Comparison of ENCODE assay signal across 13 cellular contexts in the genomic region with DNA sequence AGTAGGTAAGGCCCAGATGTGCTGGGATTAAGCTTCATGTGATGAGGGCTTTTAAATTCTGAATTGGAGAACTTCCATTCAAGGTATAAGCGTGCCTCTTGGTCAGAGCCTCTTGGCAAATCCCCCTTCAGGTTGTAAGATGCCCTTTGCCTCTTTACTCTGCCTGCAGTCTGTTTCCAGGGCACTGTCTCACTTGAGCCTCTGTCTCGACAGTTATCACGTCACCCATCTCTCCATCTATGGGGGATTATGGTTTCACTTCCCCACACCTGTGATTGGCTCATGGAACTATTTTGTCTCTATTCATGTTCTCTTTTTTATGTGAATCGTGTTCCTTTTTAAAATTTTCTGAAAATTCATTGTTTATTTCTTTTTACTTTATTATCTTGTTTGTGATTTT. TPM values are rescaled to one million over a fixed set of nuclear protein-coding genes. Genes with fewer than 3 reads are reported as not detected.
A peak's percentile ranks its signal among the peaks of the same experiment; 100 is the strongest.
DNase-seq lines count a peak whose midpoint lies in the region; ATAC-seq, FAIRE-seq and TF ChIP-seq lines count a peak whose summit lies in the region.
"Had no signal": no experiment of that assay in that cellular context is flagged by ENCODE, and none has a peak within 500 bp of the region (broad histone marks: within the 10 kb centered on the region; RNA-seq: fewer than 3 reads in every experiment).

No MANE protein-coding gene starts in this region.

- H3F3A ChIP-seq in DOHH2 (ENCODE audit: control insufficient read depth, insufficient read depth), result no peaks in the 10 kb centered on the region
- H3F3A ChIP-seq in SU-DHL-6 (ENCODE audit: insufficient read depth), result no peaks in the 10 kb centered on the region
- no peaks in the 10 kb centered on the region for H3F3A ChIP-seq in neural progenitor cell (ENCODE audit: low read depth)

- H2AFZ ChIP-seq in SU-DHL-6 (ENCODE audit: low read depth, low read length, severe bottlenecking) (no peak overlapping the region), neural progenitor cell (replicated peaks) (no peak overlapping the region)

- H3K9me3 ChIP-seq in DOHH2 (ENCODE audit: control insufficient read depth, insufficient read depth, low read length), result no peaks in the 10 kb centered on the region
- no peaks in the 10 kb centered on the region for H3K9me3 ChIP-seq in SU-DHL-6 (ENCODE audit: insufficient read depth, low read length)
- H3K9me3 ChIP-seq in neural progenitor cell (ENCODE audit: low read depth), result no peaks in the 10 kb centered on the region

- H3K9me3 Mint-ChIP-seq in neural progenitor cell, result no peaks in the 10 kb centered on the region

- H3K4me1 ChIP-seq in DOHH2 (ENCODE audit: control insufficient read depth, low read length), result peaks cover 50% of the 10 kb centered on the region
- no peaks in the 10 kb centered on the region for H3K4me1 ChIP-seq in neural progenitor cell

- H3K4me3 Mint-ChIP-seq in neural progenitor cell, result no peak overlapping the region

- DNase-seq in GM19239 (ENCODE audit: insufficient read length, low spot score), result peak; percentile 60
- no peak for DNase-seq in foreskin melanocyte
- no peak for DNase-seq in neural progenitor cell (ENCODE audit: low spot score)
- DNase-seq: DMS79, NCI-H1694 treated with DMSO at 0.1 percent for 48 hours, substantia nigra had no signal

- H3K9me2 ChIP-seq in DOHH2 (replicated peaks; ENCODE audit: control insufficient read depth, low read length) (no peaks in the 10 kb centered on the region), SU-DHL-6 (replicated peaks; ENCODE audit: insufficient read depth, low read length) (no peaks in the 10 kb centered on the region)

- H3K36me3 ChIP-seq in DOHH2 (ENCODE audit: control insufficient read depth, low read length) (peaks cover 14% of the 10 kb centered on the region), SU-DHL-6 (ENCODE audit: low read length) (no peaks in the 10 kb centered on the region), neural progenitor cell (no peaks in the 10 kb centered on the region)

- TF ChIP-seq CTCF in DOHH2 (IDR thresholded peaks at IDR 0.05; ENCODE audit: low read depth, low read length, poor library complexity, severe bottlenecking) (no peak), SU-DHL-6 (IDR thresholded peaks at IDR 0.05; ENCODE audit: insufficient read depth, low read length, poor library complexity, severe bottlenecking) (no peak), neural progenitor cell (IDR thresholded peaks at IDR 0.05) (no peak)

- peaks cover 2% of the 10 kb centered on the region for H3K27me3 Mint-ChIP-seq in neural progenitor cell (ENCODE audit: insufficient read depth, low read depth)

- H3K36me3 Mint-ChIP-seq in neural progenitor cell, result peaks cover 23% of the 10 kb centered on the region

- peak; percentile 70 for FAIRE-seq in GM19239 (lab: Jason Lieb, UNC)
- FAIRE-seq: H54 had no signal

- H3K79me2 ChIP-seq in DOHH2 (ENCODE audit: control insufficient read depth, low read length), result no peaks in the 10 kb centered on the region
- H3K79me2 ChIP-seq in SU-DHL-6 (ENCODE audit: insufficient read depth, low read length), result no peaks in the 10 kb centered on the region
- no peaks in the 10 kb centered on the region for H3K79me2 ChIP-seq in neural progenitor cell (ENCODE audit: low read depth)

- H3K4me3 ChIP-seq in DOHH2 (ENCODE audit: low read length) (peak overlapping the region; percentile 39), SU-DHL-6 (ENCODE audit: insufficient read depth, low read length, poor library complexity, severe bottlenecking) (no peak overlapping the region), neural progenitor cell (no peak overlapping the region)
- H3K4me3 ChIP-seq: skin epidermis had no signal

- H3K27ac ChIP-seq in DOHH2 (ENCODE audit: low read depth, low read length) (peak overlapping the region; percentile 48), SU-DHL-6 (ENCODE audit: low read depth, low read length) (peak overlapping the region; percentile 75), neural progenitor cell (no peak overlapping the region)
- H3K27ac ChIP-seq: skin epidermis had no signal

- H3K4me2 ChIP-seq in DOHH2 (ENCODE audit: low read length) (peak overlapping the region; percentile 60), SU-DHL-6 (ENCODE audit: low read depth, low read length, poor library complexity, severe bottlenecking) (peak overlapping the region; percentile 49), neural progenitor cell (no peak overlapping the region)

- H3K27me3 ChIP-seq in DOHH2 (ENCODE audit: control insufficient read depth, low read length) (no peaks in the 10 kb centered on the region), SU-DHL-6 (ENCODE audit: low read length) (no peaks in the 10 kb centered on the region), neural progenitor cell (no peaks in the 10 kb centered on the region)

- H4K20me1 ChIP-seq in DOHH2 (ENCODE audit: control insufficient read depth, insufficient read depth, low read depth, low read length) (no peaks in the 10 kb centered on the region), SU-DHL-6 (ENCODE audit: low read depth, low read length) (no peaks in the 10 kb centered on the region), neural progenitor cell (ENCODE audit: low read depth) (no peaks in the 10 kb centered on the region)

- ATAC-seq in HG03108 (IDR thresholded peaks at IDR 0.05; ENCODE audit: unreplicated experiment) (peak; percentile 47), GM18873 (IDR thresholded peaks at IDR 0.05; ENCODE audit: low FRiP score, unreplicated experiment) (no peak), GM21390 (IDR thresholded peaks at IDR 0.05; ENCODE audit: unreplicated experiment) (no peak)

- H3K9ac ChIP-seq in SU-DHL-6 (ENCODE audit: low read length) (peak overlapping the region; percentile 33), neural progenitor cell (no peak overlapping the region)

- no peak overlapping the region for H3K27ac Mint-ChIP-seq in neural progenitor cell

- no peaks in the 10 kb centered on the region for H3K4me1 Mint-ChIP-seq in neural progenitor cell

RNA-seq across cellular contexts. Expression of a gene that starts 51.7 kb away (rescaled TPM):
- 62.3 and 110 TPM in 2 replicates for total RNA-seq in neural progenitor cell (ENCODE audit: low replicate concordance)

RNA-seq across cellular contexts. Expression of a gene that starts 51.8 kb away (rescaled TPM):
- 54.4 and 74.6 TPM in 2 replicates for total RNA-seq in neural progenitor cell (ENCODE audit: low replicate concordance)
